ENCODE assay signal across 9 cellular contexts in genomic region chr18:650428-650858, GRCh38. TPM values are rescaled to one million over a fixed set of nuclear protein-coding genes. Genes with fewer than 3 reads are reported as not detected.
A peak's percentile ranks its signal among the peaks of the same experiment; 100 is the strongest.
DNase-seq lines count a peak whose midpoint lies in the region; ATAC-seq, FAIRE-seq and TF ChIP-seq lines count a peak whose summit lies in the region.
"Had no signal": no experiment of that assay in that cellular context is flagged by ENCODE, and none has a peak within 500 bp of the region (broad histone marks: within the 10 kb centered on the region; RNA-seq: fewer than 3 reads in every experiment).

No MANE protein-coding gene starts in this region.

- peaks cover 4% of the 10 kb centered on the region for H3K27me3 Mint-ChIP-seq in activated B cell treated with CpG ODN at 0.5 μM for 24 hours

- FAIRE-seq in GM18507 (lab: Jason Lieb, UNC) (peak; percentile 92), small intestine (lab: Jason Lieb, UNC) (no peak)

- DNase-seq in GM18507 (ENCODE audit: extremely low spot score, insufficient read length, low read depth) (no peak), activated B cell treated with CpG ODN at 0.5 μM for 24 hours (no peak), NCI-H146 treated with DMSO at 0.1 percent for 48 hours (lab: John Stamatoyannopoulos, UW; ENCODE audit: unreplicated experiment) (no peak), germinal center (ENCODE audit: low spot score) (no peak), small intestine (no peak), H7 (no peak)
- DNase-seq: activated CD4-positive, alpha-beta T cell treated with anti-CD3 and anti-CD28 coated beads, Interleukin-2, amount 50 U/mL, for 1 hour had no signal

- H3K9me3 Mint-ChIP-seq in activated B cell treated with CpG ODN at 0.5 μM for 24 hours, result no peaks in the 10 kb centered on the region

- H3K4me1 ChIP-seq in small intestine (ENCODE audit: control insufficient read depth in 2 of 2, insufficient read depth in 1 of 2, low read depth in 1 of 2, low read length in 1 of 2), result no peaks in the 10 kb centered on the region

- peak overlapping the region; percentile 9 for H3K4me3 Mint-ChIP-seq in activated B cell treated with CpG ODN at 0.5 μM for 24 hours

- 52 to 75% (median 59%) methylated on average over 6 of the region's 6 CpGs for WGBS in small intestine, 3 donors

- no peak overlapping the region for H3K27ac Mint-ChIP-seq in activated B cell treated with CpG ODN at 0.5 μM for 24 hours

- POLR2A ChIA-PET in activated B cell treated with CpG ODN at 0.5 μM for 24 hours (lab: Charles Lee), result no interaction called here

- CTCF ChIA-PET in activated B cell treated with CpG ODN at 0.5 μM for 24 hours (lab: Charles Lee), result no interaction called here

- H3K9me3 ChIP-seq in small intestine (ENCODE audit: control insufficient read depth, low read depth), result no peaks in the 10 kb centered on the region

- no peak for TF ChIP-seq CTCF in activated B cell treated with CpG ODN at 0.5 μM for 24 hours (IDR thresholded peaks at IDR 0.05)

- H3K27ac ChIP-seq in small intestine (ENCODE audit: low read depth in 1 of 2, low read length in 1 of 2), result no peak overlapping the region

- intact Hi-C loops in activated B cell treated with CpG ODN at 0.5 μM for 24 hours (cut with micrococcal nuclease), result no loop called here

- H3K4me3 ChIP-seq in small intestine (ENCODE audit: low read depth in 1 of 2, low read length in 2 of 2) (no peak overlapping the region), H7 (ENCODE audit: insufficient read depth, low read depth, low read length) (no peak overlapping the region)

- H3K4me1 Mint-ChIP-seq in activated B cell treated with CpG ODN at 0.5 μM for 24 hours, result peaks cover 7% of the 10 kb centered on the region

- H3K27me3 ChIP-seq in small intestine (ENCODE audit: control insufficient read depth in 2 of 2, insufficient read depth in 2 of 2, low read length in 2 of 2), result no peaks in the 10 kb centered on the region
- no peaks in the 10 kb centered on the region for H3K27me3 ChIP-seq in H7 (ENCODE audit: control insufficient read depth, insufficient read depth, low read length)

- peak; percentile 97 for ATAC-seq in GM21526 (IDR thresholded peaks at IDR 0.05; ENCODE audit: low FRiP score, unreplicated experiment)
- peak; percentile 90 for ATAC-seq in HG03469 (IDR thresholded peaks at IDR 0.05; ENCODE audit: unreplicated experiment)
- peak; percentile 67 for ATAC-seq in activated B cell treated with CpG ODN at 0.5 μM for 24 hours (ENCODE audit: low read depth)

- H3K36me3 Mint-ChIP-seq in activated B cell treated with CpG ODN at 0.5 μM for 24 hours (ENCODE audit: low read depth), result no peaks in the 10 kb centered on the region

- H3K36me3 ChIP-seq in small intestine (ENCODE audit: control insufficient read depth in 2 of 2, insufficient read depth in 2 of 2, low read length in 2 of 2) (no peaks in the 10 kb centered on the region), H7 (replicated peaks; ENCODE audit: control insufficient read depth, insufficient read depth, low read length) (no peaks in the 10 kb centered on the region)

RNA-seq across cellular contexts. Expression of gene TYMS, which starts 7.0 kb away (rescaled TPM):
- total RNA-seq in activated B cell treated with CpG ODN at 0.5 μM for 24 hours, result 4.0 and 5.1 TPM in 2 replicates
- polyA plus RNA-seq in small intestine, result 10 to 100 TPM in 1 of 3 donors, 1 to 10 TPM in 2; 6.2 to 56.6 (median 6.3) TPM
- 30.2 and 44.8 TPM in 2 replicates for total RNA-seq in H7 (2014; rRNA removed; shearing (Covaris generic))

RNA-seq across cellular contexts. Expression of gene CLUL1, which starts 53.7 kb away (rescaled TPM):
- not detected in 2 replicates for total RNA-seq in activated B cell treated with CpG ODN at 0.5 μM for 24 hours
- under 1 TPM in 1 of 3 donors, not detected in 2; 0.13 TPM for polyA plus RNA-seq in small intestine
- 0.44 TPM in 1 of 2 replicates, not detected in the other for total RNA-seq in H7 (2014; rRNA removed; shearing (Covaris generic))
